In the genomic region with DNA sequence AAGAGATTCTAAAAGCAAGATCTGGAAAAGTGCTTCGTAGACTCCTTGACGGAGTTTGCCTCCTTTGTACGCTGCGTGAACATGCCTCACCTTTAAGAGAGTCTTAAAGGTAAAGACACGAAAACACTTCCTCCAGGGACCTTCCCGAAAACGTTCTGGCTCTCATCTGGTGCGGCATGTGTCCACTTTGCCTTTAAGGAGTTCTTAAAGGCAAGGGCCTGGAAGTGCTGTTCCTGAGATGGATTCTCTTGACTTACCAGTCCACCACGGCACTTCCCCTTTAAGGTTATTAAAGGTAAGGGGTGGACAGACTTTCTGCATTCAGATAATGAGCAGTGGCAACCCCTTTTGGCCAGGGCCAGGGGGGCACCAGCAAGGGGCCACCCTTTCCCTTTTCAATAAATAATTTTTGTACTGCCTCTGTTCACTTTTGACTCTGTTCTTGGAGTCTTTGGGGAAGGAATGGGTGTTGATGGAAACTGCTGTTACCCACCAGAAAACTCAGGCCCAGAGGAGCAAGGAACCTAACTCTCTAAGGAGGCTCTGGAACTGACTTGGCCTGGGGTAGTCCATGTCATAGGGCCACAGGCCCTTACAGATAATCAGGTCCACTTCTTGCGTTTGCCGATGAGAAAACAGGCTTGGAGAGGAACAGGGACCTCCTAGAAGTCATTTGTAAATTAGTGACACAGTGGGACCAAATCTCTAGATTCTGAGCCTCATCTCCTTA, we compare ENCODE assay signal across 6 cellular contexts. TPM values are rescaled to one million over a fixed set of nuclear protein-coding genes. Genes with fewer than 3 reads are reported as not detected.
DNase-seq lines count a peak whose midpoint lies in the region; ATAC-seq and TF ChIP-seq lines count a peak whose summit lies in the region.

No MANE protein-coding gene starts in this region.

- peak; percentile 34 for ATAC-seq in HG03103 (IDR thresholded peaks at IDR 0.05; ENCODE audit: low read depth, unreplicated experiment)

- peaks cover 46% of the 10 kb centered on the region for H3K4me1 ChIP-seq in neuron (ENCODE audit: insufficient read depth, low read length)

- H2AFZ ChIP-seq in neuron (ENCODE audit: low read depth, low read length), result peak overlapping the region; percentile 80

- no peaks in the 10 kb centered on the region for H3K9me3 ChIP-seq in neuron (ENCODE audit: low read length)

- no peaks in the 10 kb centered on the region for H3K27me3 ChIP-seq in neuron (ENCODE audit: insufficient read depth, low read length)

- H3K4me3 ChIP-seq in neuron (ENCODE audit: low read length), result peak overlapping the region; percentile 60

- in situ Hi-C loops in GM13976 (cut with MboI; ENCODE audit: low sequenced_read_pairs, unreplicated experiment), result no loop called here

- peak; percentile 76 for DNase-seq in GM13976 (ENCODE audit: low spot score)
- peak; percentile 94 for DNase-seq in OCI-M1 (lab: John Stamatoyannopoulos, UW)
- peak; percentile 69 for DNase-seq in ecto neural progenitor cell (ENCODE audit: low spot score)
- no peak for DNase-seq in cerebellum (ENCODE audit: low spot score)

- H3K36me3 ChIP-seq in neuron (ENCODE audit: insufficient read depth, low read length), result no peaks in the 10 kb centered on the region

- no peak for TF ChIP-seq CTCF in GM13976 (IDR thresholded peaks at IDR 0.05; ENCODE audit: borderline replicate concordance, control extremely low read depth, extremely low read depth, insufficient read depth, missing control alignments)

RNA-seq across cellular contexts. Expression of a gene that starts 4.4 kb away (rescaled TPM):
- 4.0 TPM for total RNA-seq in cerebellum

RNA-seq across cellular contexts. Expression of a gene that starts 15.9 kb away (rescaled TPM):
- 7.8 TPM for total RNA-seq in cerebellum

RNA-seq across cellular contexts. Expression of a gene that starts 31.5 kb away (rescaled TPM):
- total RNA-seq in cerebellum, result 91.1 TPM

RNA-seq across cellular contexts. Expression of a gene that starts 41.8 kb away (rescaled TPM):
- total RNA-seq in cerebellum, result 48.2 TPM

RNA-seq across cellular contexts. Expression of a gene that starts 51.0 kb away (rescaled TPM):
- 17.6 TPM for total RNA-seq in cerebellum
